ENCODE assay signal across 19 cellular contexts in the genomic region with DNA sequence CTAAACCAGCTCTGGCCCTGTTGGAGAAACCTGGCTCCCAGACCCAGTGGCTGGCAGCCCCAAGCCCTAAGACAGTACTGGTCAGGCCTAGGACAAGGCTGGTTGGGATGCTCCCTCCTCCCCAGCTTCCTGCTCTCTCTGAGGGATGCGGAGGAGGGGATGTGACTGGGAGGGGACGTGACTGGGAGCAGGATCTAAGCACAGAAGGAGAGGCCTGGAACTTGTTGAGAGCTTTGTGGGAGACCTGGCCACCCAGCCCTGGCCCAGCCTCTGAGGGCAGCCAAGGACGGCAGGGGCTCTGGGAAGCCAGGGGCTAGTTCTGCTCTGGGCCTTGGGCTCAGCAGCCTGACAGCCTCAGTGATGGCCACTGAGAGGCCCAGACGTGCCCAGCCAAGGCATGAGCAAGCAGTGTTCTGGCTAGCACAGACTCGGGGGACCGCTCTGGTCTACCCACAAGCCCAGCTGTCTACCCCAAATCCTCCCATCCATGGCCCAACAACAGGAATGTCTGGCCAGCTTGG. TPM values are rescaled to one million over a fixed set of nuclear protein-coding genes. Genes with fewer than 3 reads are reported as not detected.
DNase-seq lines count a peak whose midpoint lies in the region; ATAC-seq and TF ChIP-seq lines count a peak whose summit lies in the region.
"Had no signal": no experiment of that assay in that cellular context is flagged by ENCODE, and none has a peak within 500 bp of the region (broad histone marks: within the 10 kb centered on the region; RNA-seq: fewer than 3 reads in every experiment).

No MANE protein-coding gene starts in this region.

- H3K9me3 ChIP-seq in ascending aorta (no peaks in the 10 kb centered on the region), heart left ventricle (no peaks in the 10 kb centered on the region), ovary (no peaks in the 10 kb centered on the region), transverse colon (no peaks in the 10 kb centered on the region)

- 56 to 76% (median 70%) methylated on average over 2 to 6 of the region's 6 CpGs for WGBS in heart left ventricle, 4 donors
- 41 to 49% (median 45%) methylated on average over 4 to 6 of the region's 6 CpGs for WGBS in ovary, 3 donors
- 76% methylated on average over 6 of the region's 6 CpGs; no CpG with 5 or more reads in 1 of the 2 donors for WGBS in transverse colon (ENCODE audit: low coverage in 1 of 2), 2 donors

- no peak for TF ChIP-seq EP300 in ovary (IDR thresholded peaks at IDR 0.05)
- TF ChIP-seq EP300 in transverse colon (IDR thresholded peaks at IDR 0.05; ENCODE audit: low read depth) = no peak

- intact Hi-C loops in ascending aorta (cut with DNase I) (no loop called here), heart left ventricle (cut with DNase I) (no loop called here), ovary (cut with DNase I) (loop anchor here in 1 of 4 donors (2.0 kb wide), 1 partner anchor 13 kb away; no protein-coding TSS in a partner anchor), transverse colon (cut with DNase I; ENCODE audit: low total_unique reads) (no loop called here)

- in situ Hi-C loops in transverse colon (cut with MboI; ENCODE audit: low pct_ligation_motif_present in 1 of 4, low pct_unique_long_range_greater_than_20kb in 1 of 4, low sequenced_read_pairs in 3 of 4) = no loop called here

- H3K4me3 ChIP-seq in ascending aorta (no peak overlapping the region), heart left ventricle (no peak overlapping the region), ovary (no peak overlapping the region), transverse colon (peak overlapping the region in 3 of 4 donors; percentile 20 to 41 (median 29))

- H3K4me1 ChIP-seq in ascending aorta (peaks cover 34 to 52% of the 10 kb centered on the region in 2 donors), heart left ventricle (peaks cover 24 to 82% (median 69%) of the 10 kb centered on the region in 12 donors), ovary (ENCODE audit: insufficient read depth) (peaks cover 45% of the 10 kb centered on the region), transverse colon (peaks cover 65 to 83% (median 75%) of the 10 kb centered on the region in 4 donors)

- no peak for DNase-seq in ascending aorta (ENCODE audit: low spot score in 2 of 2)
- DNase-seq in heart left ventricle = peak in 2 of 5 donors; percentile 45 to 63
- peak in 1 of 5 donors; percentile 41 for DNase-seq in ovary
- no peak for DNase-seq in transverse colon
- no peak for DNase-seq in NCI-H524 (lab: John Stamatoyannopoulos, UW)
- no peak for DNase-seq in left lobe of liver (ENCODE audit: low spot score)
- no peak for DNase-seq in DMS 273 treated with DMSO at 0.1 percent for 48 hours (lab: John Stamatoyannopoulos, UW)
- DNase-seq: activated CD8-positive, alpha-beta memory T cell treated with anti-CD3 and anti-CD28 coated beads for 24 hours; activated naive CD4-positive, alpha-beta T cell treated with anti-CD3 and anti-CD28 coated beads, Interleukin-2, amount 10 ng/mL, durations not matched to agents 7 days and 5 days; CD4-positive, alpha-beta T cell; foreskin melanocyte; NCI-H1105 treated with DMSO at 0.1 percent for 48 hours; NCI-H526; stimulated activated CD4-positive, alpha-beta T cell treated with anti-CD3 and anti-CD28 coated beads, Interleukin-4, amount 100 ng/mL, for 24 hours; T-helper 9 cell had no signal

- TF ChIP-seq CTCF in ascending aorta (IDR thresholded peaks at IDR 0.05) = no peak
- no peak for TF ChIP-seq CTCF in heart left ventricle (IDR thresholded peaks at IDR 0.05)
- no peak for TF ChIP-seq CTCF in ovary (IDR thresholded peaks at IDR 0.05)
- no peak for TF ChIP-seq CTCF in transverse colon (IDR thresholded peaks at IDR 0.05)

- H3K27ac ChIP-seq in ascending aorta (peak overlapping the region; percentile 81 to 83), heart left ventricle (peak overlapping the region; percentile 29 to 81 (median 70)), ovary (peak overlapping the region; percentile 14 to 76), transverse colon (peak overlapping the region; percentile 85 to 95 (median 94))

- peaks cover under 1 to 2% of the 10 kb centered on the region in 2 donors for H3K36me3 ChIP-seq in ascending aorta
- peaks cover 0 to 12% (median 3%) of the 10 kb centered on the region in 9 donors for H3K36me3 ChIP-seq in heart left ventricle
- no peaks in the 10 kb centered on the region for H3K36me3 ChIP-seq in ovary
- peaks cover 0 to under 1% (median 0%) of the 10 kb centered on the region in 4 donors for H3K36me3 ChIP-seq in transverse colon

- ATAC-seq in heart left ventricle (peak in 3 of 4 donors; percentile 29 to 34 (median 31)), HG03342 (IDR thresholded peaks at IDR 0.05; ENCODE audit: unreplicated experiment) (no peak), left lobe of liver (no peak)

- TF ChIP-seq POLR2A in heart left ventricle (IDR thresholded peaks at IDR 0.05) (no peak), ovary (IDR thresholded peaks at IDR 0.05) (no peak), transverse colon (IDR thresholded peaks at IDR 0.05) (no peak)

- no peaks in the 10 kb centered on the region for H3K27me3 ChIP-seq in ascending aorta
- H3K27me3 ChIP-seq in heart left ventricle = no peaks in the 10 kb centered on the region
- no peaks in the 10 kb centered on the region for H3K27me3 ChIP-seq in ovary
- H3K27me3 ChIP-seq in transverse colon = no peaks in the 10 kb centered on the region

RNA-seq across cellular contexts. Expression of gene ATP6V0D1, which starts 22.8 kb away (rescaled TPM):
- total RNA-seq in ascending aorta = 64.3 TPM
- 100 to 1,000 TPM in 3 of 9 donors, 10 to 100 TPM in 6; 52.7 to 141 (median 68.5) TPM for total RNA-seq in heart left ventricle
- 100 to 1,000 TPM in 1 of 2 donors, 10 to 100 TPM in 1; 18.6 to 104 TPM for polyA plus RNA-seq in heart left ventricle
- 100 to 1,000 TPM in 1 of 7 donors, 10 to 100 TPM in 6; 35.8 to 113 (median 63.0) TPM for total RNA-seq in ovary
- polyA plus RNA-seq in ovary = 10 to 100 TPM; 32.5 to 66.0 TPM
- 100 to 1,000 TPM; 218 to 457 (median 386) TPM for total RNA-seq in transverse colon
- total RNA-seq in left lobe of liver = 48.2 TPM

RNA-seq across cellular contexts. Expression of gene AGRP, which starts 25.2 kb away (rescaled TPM):
- total RNA-seq in ascending aorta (not detected), heart left ventricle (not detected), ovary (under 1 TPM in 2 of 7 donors, not detected in 5; 0.48 to 0.55 TPM), transverse colon (not detected), left lobe of liver (not detected)
- polyA plus RNA-seq in heart left ventricle (not detected), ovary (under 1 TPM in 1 of 2 donors, not detected in 1; 0.11 TPM)
- total RNA-seq: CD4-positive, alpha-beta T cell; dermis blood vessel endothelial cell; omental fat pad had no signal
- polyA plus RNA-seq: keratinocyte had no signal

RNA-seq across cellular contexts. Expression of gene HSD11B2, which starts 27.3 kb away (rescaled TPM):
- total RNA-seq in ascending aorta (2.4 TPM), heart left ventricle (under 1 TPM in 8 of 9 donors, not detected in 1; 0.32 to 1.00 (median 0.59) TPM), ovary (10 to 100 TPM in 5 of 7 donors, 1 to 10 TPM in 2; 1.3 to 26.3 (median 17.1) TPM), transverse colon (1,000 to 10,000 TPM in 1 of 4 donors, 100 to 1,000 TPM in 3; 667 to 1,081 (median 790) TPM), left lobe of liver (3.1 TPM)
- polyA plus RNA-seq in heart left ventricle (under 1 TPM; 0.15 to 0.26 TPM), ovary (1 to 10 TPM; 4.6 to 5.1 TPM)
- total RNA-seq: CD4-positive, alpha-beta T cell; dermis blood vessel endothelial cell had no signal

RNA-seq across cellular contexts. Expression of gene ZDHHC1, which starts 41.9 kb away (rescaled TPM):
- total RNA-seq in ascending aorta = 82.7 TPM
- 10 to 100 TPM in 1 of 9 donors, 1 to 10 TPM in 8; 3.5 to 11.6 (median 5.4) TPM for total RNA-seq in heart left ventricle
- 1 to 10 TPM; 2.7 to 5.1 TPM for polyA plus RNA-seq in heart left ventricle
- total RNA-seq in ovary = 10 to 100 TPM; 17.3 to 45.5 (median 24.8) TPM
- 10 to 100 TPM in 1 of 2 donors, 1 to 10 TPM in 1; 1.4 to 15.7 TPM for polyA plus RNA-seq in ovary
- total RNA-seq in transverse colon = 10 to 100 TPM in 2 of 4 donors, 1 to 10 TPM in 2; 7.1 to 36.3 (median 20.5) TPM
- 1.6 TPM for total RNA-seq in left lobe of liver

Comparison
In these comparisons a context has a peak if more than half of its experiments do, and no peak if none do; other contexts are left out.
1. H3K4me3 ChIP-seq: peak in transverse colon (3 of 4); none in ascending aorta (0 of 2), heart left ventricle (0 of 12) and ovary (single experiment).
2. ATAC-seq: peak in heart left ventricle (3 of 4); none in HG03342 (single experiment) and left lobe of liver (single experiment).
3. RNA of gene HSD11B2, which starts 27.3 kb away (total RNA-seq): 667 to 1,081 TPM in transverse colon; 1.3 to 26.3 TPM in ovary, 3.1 TPM in left lobe of liver (single experiment), 2.4 TPM in ascending aorta (single experiment) and 0.32 to 1.00 TPM in heart left ventricle; every median in the first group is over 10 times any median in the second.
4. Peak in every context shown above with its lines, with median percentiles within 50 percentile points of each other: H3K27ac ChIP-seq.